ENCODE assay signal across 10 cellular contexts in genomic region chr6:70651326-70651905, GRCh38. TPM values are rescaled to one million over a fixed set of nuclear protein-coding genes. Genes with fewer than 3 reads are reported as not detected.
DNase-seq lines count a peak whose midpoint lies in the region; ATAC-seq, FAIRE-seq and TF ChIP-seq lines count a peak whose summit lies in the region.
"Had no signal": no experiment of that assay in that cellular context is flagged by ENCODE, and none has a peak within 500 bp of the region (broad histone marks: within the 10 kb centered on the region; RNA-seq: fewer than 3 reads in every experiment).

No MANE protein-coding gene starts in this region.

- no peaks in the 10 kb centered on the region for H3K9me3 ChIP-seq in right cardiac atrium (ENCODE audit: control insufficient read depth, low read length)

- FAIRE-seq in GM12892 (lab: Jason Lieb, UNC), result no peak

- ATAC-seq in GM21737 (IDR thresholded peaks at IDR 0.05; ENCODE audit: unreplicated experiment) (peak; percentile 82), HG03520 (IDR thresholded peaks at IDR 0.05; ENCODE audit: unreplicated experiment) (no peak), right cardiac atrium (no peak)
- ATAC-seq in activated naive CD8-positive, alpha-beta T cell treated with anti-CD3 and anti-CD28 coated beads, Interleukin-2, amount 50 U/mL, for 24 hours, result peak; percentile 81
- ATAC-seq: HCT116 had no signal

- H3K4me3 Mint-ChIP-seq in activated naive CD8-positive, alpha-beta T cell treated with anti-CD3 and anti-CD28 coated beads, Interleukin-2, amount 50 U/mL, for 24 hours, result no peak overlapping the region

- intact Hi-C loops in right cardiac atrium (cut with DNase I), result no loop called here

- H3K27me3 ChIP-seq in right cardiac atrium (ENCODE audit: control insufficient read depth, insufficient read depth), result no peaks in the 10 kb centered on the region

- H3K4me1 ChIP-seq in right cardiac atrium (ENCODE audit: control insufficient read depth, insufficient read depth, low read length), result no peaks in the 10 kb centered on the region

- no peak overlapping the region for H3K27ac ChIP-seq in right cardiac atrium (ENCODE audit: low read length)
- H3K27ac ChIP-seq: coronary artery had no signal

- H3K4me1 Mint-ChIP-seq in activated naive CD8-positive, alpha-beta T cell treated with anti-CD3 and anti-CD28 coated beads, Interleukin-2, amount 50 U/mL, for 24 hours, result peaks cover 16% of the 10 kb centered on the region

- TF ChIP-seq CTCF in GM12865 (IDR thresholded peaks at IDR 0.05; ENCODE audit: insufficient read depth, low read depth, low read length, missing control alignments), result no peak

- no peaks in the 10 kb centered on the region for H3K36me3 Mint-ChIP-seq in activated naive CD8-positive, alpha-beta T cell treated with anti-CD3 and anti-CD28 coated beads, Interleukin-2, amount 50 U/mL, for 24 hours (ENCODE audit: low read depth)

- H3K9me3 Mint-ChIP-seq in activated naive CD8-positive, alpha-beta T cell treated with anti-CD3 and anti-CD28 coated beads, Interleukin-2, amount 50 U/mL, for 24 hours, result no peaks in the 10 kb centered on the region

- peak; percentile 65 for DNase-seq in GM12865 (ENCODE audit: low read depth)
- DNase-seq in T-helper 2 cell, result peak in 4 of 5 experiments; percentile 8 to 91 (median 38)
- DNase-seq in activated naive CD8-positive, alpha-beta T cell treated with anti-CD3 and anti-CD28 coated beads, Interleukin-2, amount 50 U/mL, for 24 hours, result peak; percentile 38
- DNase-seq in NCI-H146 (lab: John Stamatoyannopoulos, UW), result no peak
- no peak for DNase-seq in GM12892 (ENCODE audit: insufficient read length)
- no peak for DNase-seq in right cardiac atrium

- H3K4me3 ChIP-seq in GM12865 (ENCODE audit: low read depth, low read length), result no peak overlapping the region
- no peak overlapping the region for H3K4me3 ChIP-seq in right cardiac atrium (ENCODE audit: low read length)
- H3K4me3 ChIP-seq: coronary artery had no signal

- H3K27me3 Mint-ChIP-seq in activated naive CD8-positive, alpha-beta T cell treated with anti-CD3 and anti-CD28 coated beads, Interleukin-2, amount 50 U/mL, for 24 hours, result no peaks in the 10 kb centered on the region

- 85% methylated on average over 3 of the region's 3 CpGs for WGBS in right cardiac atrium

- H3K27ac Mint-ChIP-seq in activated naive CD8-positive, alpha-beta T cell treated with anti-CD3 and anti-CD28 coated beads, Interleukin-2, amount 50 U/mL, for 24 hours, result peak overlapping the region; percentile 63

- TF ChIP-seq POLR2A in GM12892 (IDR thresholded peaks at IDR 0.05; ENCODE audit: low read depth, low read length), result no peak

RNA-seq across cellular contexts. Expression of gene SMAP1, which starts 16.3 kb away (rescaled TPM):
- polyA plus RNA-seq in GM12892 (2012; ENCODE audit: missing spikeins), result 19.6 TPM
- 10 to 100 TPM; 27.5 to 36.0 (median 31.5) TPM for total RNA-seq in right cardiac atrium
- polyA plus RNA-seq in right cardiac atrium, result 16.2 TPM

Comparison
In these comparisons a context has a peak if more than half of its experiments do, and no peak if none do; other contexts are left out.
1. DNase-seq: peak in GM12865 (single experiment), T-helper 2 cell (4 of 5) and activated naive CD8-positive, alpha-beta T cell treated with anti-CD3 and anti-CD28 coated beads, Interleukin-2, amount 50 U/mL, for 24 hours (single experiment); none in NCI-H146 (single experiment), GM12892 (single experiment) and right cardiac atrium (0 of 3).
2. ATAC-seq: peak in GM21737 (single experiment) and activated naive CD8-positive, alpha-beta T cell treated with anti-CD3 and anti-CD28 coated beads, Interleukin-2, amount 50 U/mL, for 24 hours (single experiment); none in HG03520 (single experiment) and right cardiac atrium (0 of 2).